In genomic region chr6:109869398-109870165, GRCh38 we compare ENCODE assay signal across 17 cellular contexts.
DNase-seq lines count a peak whose midpoint lies in the region; ATAC-seq and TF ChIP-seq lines count a peak whose summit lies in the region.
"Had no signal": no experiment of that assay in that cellular context is flagged by ENCODE, and none has a peak within 500 bp of the region (broad histone marks: within the 10 kb centered on the region; RNA-seq: fewer than 3 reads in every experiment).

No MANE protein-coding gene starts in this region.

- H3K27ac ChIP-seq in right atrium auricular region: no peak overlapping the region
- H3K27ac ChIP-seq: esophagus squamous epithelium, prostate gland had no signal

- H3K4me3 ChIP-seq in right atrium auricular region (no peak overlapping the region), fibroblast of pulmonary artery (replicated peaks; ENCODE audit: low read depth, low read length) (no peak overlapping the region)
- H3K4me3 ChIP-seq: esophagus squamous epithelium, prostate gland had no signal

- H3K36me3 ChIP-seq in right atrium auricular region: no peaks in the 10 kb centered on the region
- H3K36me3 ChIP-seq: esophagus squamous epithelium, prostate gland had no signal

- H3K9me3 ChIP-seq in right atrium auricular region: no peaks in the 10 kb centered on the region
- H3K9me3 ChIP-seq: esophagus squamous epithelium, prostate gland had no signal

- in situ Hi-C loops in GM13977 (cut with MboI; ENCODE audit: low pct_unique_long_range_greater_than_20kb, low sequenced_read_pairs, unreplicated experiment): no loop called here

- no peaks in the 10 kb centered on the region for H3K27me3 ChIP-seq in right atrium auricular region
- H3K27me3 ChIP-seq: esophagus squamous epithelium had no signal

- TF ChIP-seq CTCF in right atrium auricular region (IDR thresholded peaks at IDR 0.05) (no peak), fibroblast of pulmonary artery (IDR thresholded peaks at IDR 0.05; ENCODE audit: low read length, missing control alignments) (no peak), GM13977 (IDR thresholded peaks at IDR 0.05; ENCODE audit: extremely low read depth, insufficient read depth, missing control alignments) (no peak)

- DNase-seq in left ventricle myocardium superior: no peak
- DNase-seq in right atrium auricular region (ENCODE audit: low spot score): no peak
- DNase-seq in fibroblast of pulmonary artery (ENCODE audit: low read depth): peak; percentile 20
- peak in 55 of 56 donors; percentile 8 to 93 (median 70) for DNase-seq in nucleus accumbens (lab: John Stamatoyannopoulos, UW)
- no peak for DNase-seq in GM13977 (ENCODE audit: low spot score)
- no peak for DNase-seq in NAMALWA (ENCODE audit: low spot score)
- DNase-seq in NCI-H2196 treated with DMSO at 0.1 percent for 48 hours (lab: John Stamatoyannopoulos, UW; ENCODE audit: unreplicated experiment): no peak
- DNase-seq: activated CD4-positive, CD25-positive, alpha-beta regulatory T cell treated with anti-CD3 and anti-CD28 coated beads, Interleukin-2, amount 50 U/mL, for 72 hours; activated naive CD8-positive, alpha-beta T cell treated with anti-CD3 and anti-CD28 coated beads for 36 hours; CD8-positive, alpha-beta T cell; esophagus squamous epithelium; NCI-H2029; stimulated activated CD4-positive, alpha-beta T cell treated with anti-CD3 and anti-CD28 coated beads, Interleukin-2, amount 100 ng/mL, for 24 hours; stimulated activated CD8-positive, alpha-beta memory T cell treated with anti-CD3 and anti-CD28 coated beads, Interleukin-4, amount 100 ng/mL, for 48 hours; trophoblast cell had no signal

- peak; percentile 47 for ATAC-seq in left ventricle myocardium superior
- no peak for ATAC-seq in HG03354 (IDR thresholded peaks at IDR 0.05; ENCODE audit: poor library complexity, severe bottlenecking, unreplicated experiment)
- ATAC-seq: CD8-positive, alpha-beta T cell had no signal

- intact Hi-C loops in left ventricle myocardium superior (cut with micrococcal nuclease): no loop called here

- peaks cover 0 to 10% of the 10 kb centered on the region in 2 donors for H3K4me1 ChIP-seq in right atrium auricular region
- H3K4me1 ChIP-seq: prostate gland had no signal

Comparison
In these comparisons a context has a peak if more than half of its experiments do, and no peak if none do; other contexts are left out.
1. DNase-seq: peak in fibroblast of pulmonary artery (single experiment) and nucleus accumbens (55 of 56); none in left ventricle myocardium superior (single experiment), right atrium auricular region (single experiment), GM13977 (single experiment), NAMALWA (single experiment) and NCI-H2196 treated with DMSO at 0.1 percent for 48 hours (single experiment).